ENCODE assay signal across 26 cellular contexts in the genomic region with DNA sequence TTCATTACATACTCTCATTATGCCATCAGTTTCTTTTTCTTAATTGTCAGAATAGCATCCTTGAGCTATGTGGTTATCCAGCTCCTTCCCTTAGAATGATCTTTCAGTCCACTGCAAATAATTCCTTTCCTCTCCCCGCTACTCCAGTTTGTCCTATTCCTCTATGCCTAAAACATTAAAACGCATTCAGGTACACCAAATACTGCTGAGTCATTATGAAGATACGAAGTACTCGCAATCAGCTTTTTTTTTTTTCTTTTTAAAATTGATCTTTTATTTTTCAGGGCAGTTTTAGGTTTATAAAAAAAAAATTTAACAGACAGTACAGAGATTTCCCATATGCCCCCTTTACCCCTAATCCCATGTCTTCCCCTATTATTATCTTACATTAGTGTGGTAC.
"Had no signal": no experiment of that assay in that cellular context is flagged by ENCODE, and none has a peak within 500 bp of the region (broad histone marks: within the 10 kb centered on the region; RNA-seq: fewer than 3 reads in every experiment).

No MANE protein-coding gene starts in this region.

- H3K4me3 ChIP-seq: gastrocnemius medialis, lung, mucosa of descending colon, sigmoid colon, stomach, thyroid gland, vagina had no signal

- H3K9me3 ChIP-seq: mucosa of descending colon, sigmoid colon, stomach, thyroid gland, vagina had no signal

- H3K36me3 Mint-ChIP-seq: memory B cell; stimulated activated effector memory CD8-positive, alpha-beta T cell treated with anti-CD3 and anti-CD28 coated beads, Interleukin-12 subunit alpha, Interleukin-12 subunit beta, amount 100 ng/mL, for 72 hours had no signal

- H3K4me1 ChIP-seq: gastrocnemius medialis, parathyroid adenoma, sigmoid colon, vagina had no signal

- H3K4me1 Mint-ChIP-seq: memory B cell; naive B cell; stimulated activated effector memory CD8-positive, alpha-beta T cell treated with anti-CD3 and anti-CD28 coated beads, Interleukin-12 subunit alpha, Interleukin-12 subunit beta, amount 100 ng/mL, for 72 hours had no signal

- DNase-seq: effector CD8-positive, alpha-beta T cell; endodermal cell; foreskin fibroblast; gastrocnemius medialis; head of caudate nucleus; mucosa of descending colon; naive B cell; sigmoid colon; stimulated activated CD4-positive, alpha-beta T cell treated with anti-CD3 and anti-CD28 coated beads, Interleukin-2, amount 100 ng/mL, for 24 hours; stimulated activated CD4-positive, alpha-beta T cell treated with anti-CD3 and anti-CD28 coated beads, Interleukin-4, amount 100 ng/mL, for 24 hours; stimulated activated naive CD4-positive, alpha-beta T cell treated with Interleukin-2 at 50 U/mL for 16 hours; stomach; thyroid gland; trophoblast cell had no signal

- H3K27ac ChIP-seq: epithelial cell of prostate, gastrocnemius medialis, parathyroid adenoma, sigmoid colon, stomach, thyroid gland, vagina had no signal

- FAIRE-seq: keratinocyte had no signal

- H3K79me2 ChIP-seq: parathyroid adenoma had no signal

- H3K4me3 Mint-ChIP-seq: endodermal cell; memory B cell; mesothelial cell of epicardium; naive B cell; natural killer cell treated with Interleukin-12 subunit alpha and Interleukin-12 subunit beta and Interleukin-15 and Interleukin-18, amount 100 ng/mL, for 72 hours; neural crest cell; stimulated activated effector memory CD8-positive, alpha-beta T cell treated with anti-CD3 and anti-CD28 coated beads, Interleukin-12 subunit alpha, Interleukin-12 subunit beta, amount 100 ng/mL, for 72 hours had no signal

- H3K27me3 ChIP-seq: gastrocnemius medialis, sigmoid colon, stomach, thyroid gland, vagina had no signal

- H3K27ac Mint-ChIP-seq: endodermal cell; memory B cell; mesothelial cell of epicardium; naive B cell; natural killer cell treated with Interleukin-12 subunit alpha and Interleukin-12 subunit beta and Interleukin-15 and Interleukin-18, amount 100 ng/mL, for 72 hours; progenitor cell of endocrine pancreas; stimulated activated effector memory CD8-positive, alpha-beta T cell treated with anti-CD3 and anti-CD28 coated beads, Interleukin-12 subunit alpha, Interleukin-12 subunit beta, amount 100 ng/mL, for 72 hours had no signal

- H3K36me3 ChIP-seq: gastrocnemius medialis, sigmoid colon, stomach, thyroid gland, vagina had no signal

- H2AFZ ChIP-seq: parathyroid adenoma had no signal

- H3K27me3 Mint-ChIP-seq: memory B cell; naive B cell; natural killer cell treated with Interleukin-12 subunit alpha and Interleukin-12 subunit beta and Interleukin-15 and Interleukin-18, amount 100 ng/mL, for 72 hours; progenitor cell of endocrine pancreas had no signal

- ATAC-seq: esophagus mucosa; gastrocnemius medialis; mucosa of descending colon; stimulated activated effector memory CD8-positive, alpha-beta T cell treated with anti-CD3 and anti-CD28 coated beads, Interleukin-12 subunit alpha, Interleukin-12 subunit beta, amount 100 ng/mL, for 72 hours had no signal

- H3K9ac ChIP-seq: parathyroid adenoma had no signal
